ENCODE assay signal across 10 cellular contexts in the genomic region with DNA sequence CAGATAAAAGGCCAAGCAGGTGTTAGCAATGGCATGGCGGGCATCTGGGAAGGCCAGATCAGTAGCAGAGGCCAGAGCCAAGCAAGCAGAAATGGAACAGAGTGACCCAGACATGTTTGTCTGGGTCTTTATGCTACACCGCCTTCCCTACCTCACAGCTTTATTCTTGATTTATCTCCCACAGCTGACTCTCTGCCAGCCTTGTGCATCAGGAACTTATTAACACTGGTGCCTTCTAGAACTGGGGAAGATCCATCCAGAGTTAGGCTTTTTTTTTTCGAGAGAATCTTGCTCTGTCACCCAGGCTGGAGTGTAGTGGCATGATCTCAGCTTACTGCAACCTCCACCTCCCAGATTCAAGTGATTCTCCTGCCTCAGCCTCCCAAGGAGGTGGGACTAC.
"Had no signal": no experiment of that assay in that cellular context is flagged by ENCODE, and none has a peak within 500 bp of the region (broad histone marks: within the 10 kb centered on the region; RNA-seq: fewer than 3 reads in every experiment).

No MANE protein-coding gene starts in this region.

- H3K4me1 ChIP-seq: body of pancreas had no signal

- ATAC-seq: body of pancreas had no signal

- H3K36me3 ChIP-seq: sigmoid colon, stomach, thoracic aorta had no signal

- H3K9me3 ChIP-seq: body of pancreas, psoas muscle, sigmoid colon, stomach, thoracic aorta had no signal

- H3K27me3 ChIP-seq: body of pancreas, sigmoid colon, stomach had no signal

- DNase-seq: activated CD4-positive, CD25-positive, alpha-beta regulatory T cell; body of pancreas; mammary epithelial cell; occipital lobe; psoas muscle; sigmoid colon; stimulated activated CD4-positive, alpha-beta T cell treated with anti-CD3 and anti-CD28 coated beads, Interleukin-4, amount 100 ng/mL, for 24 hours; stomach; T-helper 2 cell had no signal

- H3K27ac ChIP-seq: body of pancreas, psoas muscle, sigmoid colon, stomach, thoracic aorta had no signal

- H3K4me3 ChIP-seq: body of pancreas, psoas muscle, sigmoid colon, stomach, thoracic aorta had no signal
